Comparison of ENCODE assay signal across 21 cellular contexts in genomic region chr16:85258166-85258565, GRCh38.
"Had no signal": no experiment of that assay in that cellular context is flagged by ENCODE, and none has a peak within 500 bp of the region (broad histone marks: within the 10 kb centered on the region; RNA-seq: fewer than 3 reads in every experiment).

No MANE protein-coding gene starts in this region.

- H3K9me3 Mint-ChIP-seq: activated CD4-positive, alpha-beta memory T cell treated with anti-CD3 and anti-CD28 coated beads for 36 hours; activated naive CD4-positive, alpha-beta T cell treated with anti-CD3 and anti-CD28 coated beads, Interleukin-2, amount 50 U/mL, for 24 hours; activated T-helper 1 cell treated with anti-CD3 and anti-CD28 coated beads, Interleukin-12 subunit alpha, Interleukin-12 subunit beta, Interleukin-2, Interleukin-4 antibody, amounts not matched to agents 30 ng/mL and 10 ng/mL and 1 ng/mL, durations not matched to agents 14 hours and 24 hours and 36 hours; dendritic cell treated with granulocyte-macrophage colony-stimulating factor and Interleukin-4, amounts not matched to agents 40 ng/mL and 50 ng/mL, for 4 days; immature natural killer cell; mesothelial cell of epicardium; naive thymus-derived CD8-positive, alpha-beta T cell had no signal

- H3K27ac Mint-ChIP-seq: activated CD4-positive, alpha-beta memory T cell treated with anti-CD3 and anti-CD28 coated beads for 36 hours; activated naive CD4-positive, alpha-beta T cell treated with anti-CD3 and anti-CD28 coated beads, Interleukin-2, amount 50 U/mL, for 24 hours; activated T-helper 1 cell treated with anti-CD3 and anti-CD28 coated beads, Interleukin-12 subunit alpha, Interleukin-12 subunit beta, Interleukin-2, Interleukin-4 antibody, amounts not matched to agents 30 ng/mL and 10 ng/mL and 1 ng/mL, durations not matched to agents 14 hours and 24 hours and 36 hours; dendritic cell treated with granulocyte-macrophage colony-stimulating factor and Interleukin-4, amounts not matched to agents 40 ng/mL and 50 ng/mL, for 4 days; immature natural killer cell; mesothelial cell of epicardium; naive thymus-derived CD8-positive, alpha-beta T cell had no signal

- H3K9me3 ChIP-seq: body of pancreas, left lung, neutrophil, ovary, prostate gland, spleen, upper lobe of left lung had no signal

- ATAC-seq: body of pancreas, foreskin keratinocyte, left lung had no signal

- H3K27ac ChIP-seq: body of pancreas, foreskin keratinocyte, left lung, neutrophil, ovary, prostate gland, spleen, upper lobe of left lung had no signal

- H3K4me3 ChIP-seq: body of pancreas, left lung, ovary, prostate gland, spleen, upper lobe of left lung had no signal

- H3K27me3 ChIP-seq: body of pancreas, ovary had no signal

- H3K36me3 Mint-ChIP-seq: activated CD4-positive, alpha-beta memory T cell treated with anti-CD3 and anti-CD28 coated beads for 36 hours; activated naive CD4-positive, alpha-beta T cell treated with anti-CD3 and anti-CD28 coated beads, Interleukin-2, amount 50 U/mL, for 24 hours; immature natural killer cell; mesothelial cell of epicardium; naive thymus-derived CD8-positive, alpha-beta T cell had no signal

- H3K4me1 ChIP-seq: foreskin keratinocyte, left lung, prostate gland had no signal

- H3K4me3 Mint-ChIP-seq: activated CD4-positive, alpha-beta memory T cell treated with anti-CD3 and anti-CD28 coated beads for 36 hours; activated naive CD4-positive, alpha-beta T cell treated with anti-CD3 and anti-CD28 coated beads, Interleukin-2, amount 50 U/mL, for 24 hours; activated T-helper 1 cell treated with anti-CD3 and anti-CD28 coated beads, Interleukin-12 subunit alpha, Interleukin-12 subunit beta, Interleukin-2, Interleukin-4 antibody, amounts not matched to agents 30 ng/mL and 10 ng/mL and 1 ng/mL, durations not matched to agents 14 hours and 24 hours and 36 hours; dendritic cell treated with granulocyte-macrophage colony-stimulating factor and Interleukin-4, amounts not matched to agents 40 ng/mL and 50 ng/mL, for 4 days; immature natural killer cell; mesothelial cell of epicardium; naive thymus-derived CD8-positive, alpha-beta T cell had no signal

- DNase-seq: activated CD4-positive, alpha-beta memory T cell treated with anti-CD3 and anti-CD28 coated beads for 36 hours; activated CD4-positive, alpha-beta T cell treated with anti-CD3 and anti-CD28 coated beads for 48 hours; activated gamma-delta T cell; body of pancreas; effector CD8-positive, alpha-beta T cell; foreskin keratinocyte; immature natural killer cell; kidney glomerular epithelial cell; left lung; ovary; spleen; stimulated activated CD4-positive, alpha-beta T cell treated with anti-CD3 and anti-CD28 coated beads, Interleukin-4, amount 100 ng/mL, for 24 hours; stimulated activated naive CD4-positive, alpha-beta T cell treated with Interleukin-2 at 50 U/mL for 16 hours; upper lobe of left lung had no signal

- H3K36me3 ChIP-seq: left lung, neutrophil, ovary, prostate gland, spleen, upper lobe of left lung had no signal
